21 cellular contexts compared by ENCODE assay signal in genomic region chr1:33272509-33272908, GRCh38. TPM values are rescaled to one million over a fixed set of nuclear protein-coding genes. Genes with fewer than 3 reads are reported as not detected.
DNase-seq lines count a peak whose midpoint lies in the region; ATAC-seq, FAIRE-seq and TF ChIP-seq lines count a peak whose summit lies in the region.
"Had no signal": no experiment of that assay in that cellular context is flagged by ENCODE, and none has a peak within 500 bp of the region (broad histone marks: within the 10 kb centered on the region; RNA-seq: fewer than 3 reads in every experiment).

No MANE protein-coding gene starts in this region.

- peak; percentile 80 for FAIRE-seq in bronchial epithelial cell (lab: Jason Lieb, UNC)
- FAIRE-seq: HTR-8/SVneo had no signal

- H3K27me3 ChIP-seq in left ventricle myocardium inferior (ENCODE audit: low read depth) (no peaks in the 10 kb centered on the region), bronchial epithelial cell (ENCODE audit: control insufficient read depth, insufficient read depth, low read length) (no peaks in the 10 kb centered on the region)
- H3K27me3 ChIP-seq: gastrocnemius medialis had no signal

- peak overlapping the region; percentile 81 for H3K27ac Mint-ChIP-seq in nephron progenitor cell

- H3K9me3 Mint-ChIP-seq in nephron progenitor cell: no peaks in the 10 kb centered on the region

- TF ChIP-seq CTCF in left ventricle myocardium inferior (IDR thresholded peaks at IDR 0.05; ENCODE audit: borderline replicate concordance) (no peak), bronchial epithelial cell (IDR thresholded peaks at IDR 0.05; ENCODE audit: insufficient read depth, low read length, severe bottlenecking) (no peak), nephron progenitor cell (IDR thresholded peaks at IDR 0.05) (no peak)

- no peaks in the 10 kb centered on the region for H3K27me3 Mint-ChIP-seq in nephron progenitor cell (ENCODE audit: low read depth, poor library complexity)

- no peak overlapping the region for H3K4me3 Mint-ChIP-seq in nephron progenitor cell

- no peak for DNase-seq in left ventricle myocardium inferior
- DNase-seq in Right ventricle myocardium superior: no peak
- no peak for DNase-seq in bronchial epithelial cell (ENCODE audit: low read depth)
- DNase-seq in nephron progenitor cell: no peak
- no peak for DNase-seq in DMS79 (lab: John Stamatoyannopoulos, UW)
- no peak for DNase-seq in COR-L47 (lab: John Stamatoyannopoulos, UW)
- DNase-seq in NCI-H748 (lab: John Stamatoyannopoulos, UW; ENCODE audit: unreplicated experiment): no peak
- DNase-seq: activated CD4-positive, alpha-beta T cell treated with anti-CD3 and anti-CD28 coated beads, Interleukin-2, amount 50 U/mL, for 1 hour; DND-41; gastrocnemius medialis; Karpas-422; mesendoderm; NCI-H1092; NCI-H524 treated with DMSO at 0.1 percent for 48 hours; SW 1271 had no signal

- intact Hi-C loops in left ventricle myocardium inferior (cut with micrococcal nuclease) (loop anchor here (10.0 kb wide), 1 partner anchor 48 kb away; no protein-coding TSS in a partner anchor), Right ventricle myocardium superior (cut with DNase I) (no loop called here)

- ATAC-seq in Right ventricle myocardium superior (ENCODE audit: poor library complexity) (no peak), HG02885 (IDR thresholded peaks at IDR 0.05; ENCODE audit: poor library complexity, unreplicated experiment) (no peak)
- ATAC-seq: esophagus mucosa, gastrocnemius medialis had no signal

- H3K9me3 ChIP-seq in left ventricle myocardium inferior (replicated peaks): no peaks in the 10 kb centered on the region
- H3K9me3 ChIP-seq: gastrocnemius medialis had no signal

- H3K36me3 ChIP-seq in left ventricle myocardium inferior: peaks cover 17% of the 10 kb centered on the region
- H3K36me3 ChIP-seq in bronchial epithelial cell (ENCODE audit: control insufficient read depth, insufficient read depth, low read length): peaks cover 5% of the 10 kb centered on the region

- H3K4me1 Mint-ChIP-seq in nephron progenitor cell: peaks cover 55% of the 10 kb centered on the region

- H3K4me3 ChIP-seq in left ventricle myocardium inferior: no peak overlapping the region
- no peak overlapping the region for H3K4me3 ChIP-seq in bronchial epithelial cell (ENCODE audit: low read depth, low read length)
- H3K4me3 ChIP-seq: gastrocnemius medialis had no signal

- peaks cover 31% of the 10 kb centered on the region for H3K36me3 Mint-ChIP-seq in nephron progenitor cell (ENCODE audit: low read depth)

- H3K27ac ChIP-seq in left ventricle myocardium inferior (replicated peaks): peak overlapping the region; percentile 19
- H3K27ac ChIP-seq: gastrocnemius medialis had no signal

- H3K4me1 ChIP-seq in left ventricle myocardium inferior: peaks cover 73% of the 10 kb centered on the region

RNA-seq across cellular contexts. Expression of gene ZNF362, which starts 16.2 kb away (rescaled TPM):
- total RNA-seq in left ventricle myocardium inferior (32.4 TPM), Right ventricle myocardium superior (30.1 TPM), bronchial epithelial cell (0.51 and 1.1 TPM in 2 replicates)

RNA-seq across cellular contexts. Expression of gene A3GALT2, which starts 48.4 kb away (rescaled TPM):
- total RNA-seq in left ventricle myocardium inferior: not detected
- total RNA-seq in Right ventricle myocardium superior: not detected
- total RNA-seq in bronchial epithelial cell: not detected in 2 replicates
- total RNA-seq: cardiac septum, esophagus mucosa, gastrocnemius medialis, renal cortical epithelial cell, subcutaneous adipose tissue had no signal

Comparison
In these comparisons a context has a peak if more than half of its experiments do, and no peak if none do; other contexts are left out.
1. RNA of gene ZNF362, which starts 16.2 kb away (total RNA-seq): 32.4 TPM in left ventricle myocardium inferior (single experiment) and 30.1 TPM in Right ventricle myocardium superior (single experiment); 0.51 to 1.1 TPM in bronchial epithelial cell; every median in the first group is over 10 times any median in the second.